In genomic region chr13:49995535-49996165, GRCh38 we compare ENCODE assay signal across 1 cellular context.
TF ChIP-seq lines count a peak whose summit lies in the region.

No MANE protein-coding gene starts in this region.

TF ChIP-seq in GM23338, 12 proteins besides CTCF, POLR2A, EP300 and RAD21 (continued from another document):
- TF ChIP-seq, protein P1, sequence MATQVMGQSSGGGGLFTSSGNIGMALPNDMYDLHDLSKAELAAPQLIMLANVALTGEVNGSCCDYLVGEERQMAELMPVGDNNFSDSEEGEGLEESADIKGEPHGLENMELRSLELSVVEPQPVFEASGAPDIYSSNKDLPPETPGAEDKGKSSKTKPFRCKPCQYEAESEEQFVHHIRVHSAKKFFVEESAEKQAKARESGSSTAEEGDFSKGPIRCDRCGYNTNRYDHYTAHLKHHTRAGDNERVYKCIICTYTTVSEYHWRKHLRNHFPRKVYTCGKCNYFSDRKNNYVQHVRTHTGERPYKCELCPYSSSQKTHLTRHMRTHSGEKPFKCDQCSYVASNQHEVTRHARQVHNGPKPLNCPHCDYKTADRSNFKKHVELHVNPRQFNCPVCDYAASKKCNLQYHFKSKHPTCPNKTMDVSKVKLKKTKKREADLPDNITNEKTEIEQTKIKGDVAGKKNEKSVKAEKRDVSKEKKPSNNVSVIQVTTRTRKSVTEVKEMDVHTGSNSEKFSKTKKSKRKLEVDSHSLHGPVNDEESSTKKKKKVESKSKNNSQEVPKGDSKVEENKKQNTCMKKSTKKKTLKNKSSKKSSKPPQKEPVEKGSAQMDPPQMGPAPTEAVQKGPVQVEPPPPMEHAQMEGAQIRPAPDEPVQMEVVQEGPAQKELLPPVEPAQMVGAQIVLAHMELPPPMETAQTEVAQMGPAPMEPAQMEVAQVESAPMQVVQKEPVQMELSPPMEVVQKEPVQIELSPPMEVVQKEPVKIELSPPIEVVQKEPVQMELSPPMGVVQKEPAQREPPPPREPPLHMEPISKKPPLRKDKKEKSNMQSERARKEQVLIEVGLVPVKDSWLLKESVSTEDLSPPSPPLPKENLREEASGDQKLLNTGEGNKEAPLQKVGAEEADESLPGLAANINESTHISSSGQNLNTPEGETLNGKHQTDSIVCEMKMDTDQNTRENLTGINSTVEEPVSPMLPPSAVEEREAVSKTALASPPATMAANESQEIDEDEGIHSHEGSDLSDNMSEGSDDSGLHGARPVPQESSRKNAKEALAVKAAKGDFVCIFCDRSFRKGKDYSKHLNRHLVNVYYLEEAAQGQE (IDR thresholded peaks at IDR 0.05; ENCODE audit: unreplicated experiment): no peak
TF ChIP-seq in GM23338: peak in this region for 0.
